In genomic region chr17:68248886-68249872, GRCh38 we compare ENCODE assay signal across 1 cellular context.
TF ChIP-seq lines count a peak whose summit lies in the region.

No MANE protein-coding gene starts in this region.

TF ChIP-seq in WTC11, 78 proteins besides CTCF, POLR2A, EP300 and RAD21 (continued from another document):
- TF ChIP-seq, protein P1, sequence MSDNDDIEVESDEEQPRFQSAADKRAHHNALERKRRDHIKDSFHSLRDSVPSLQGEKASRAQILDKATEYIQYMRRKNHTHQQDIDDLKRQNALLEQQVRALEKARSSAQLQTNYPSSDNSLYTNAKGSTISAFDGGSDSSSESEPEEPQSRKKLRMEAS (CRISPR knock-in tag; IDR thresholded peaks at IDR 0.05) = no peak
- TF ChIP-seq ZNF219 (CRISPR knock-in tag; IDR thresholded peaks at IDR 0.05; ENCODE audit: borderline replicate concordance) (no peak), TEAD1 (CRISPR knock-in tag; IDR thresholded peaks at IDR 0.05) (no peak), FOXP1 (CRISPR knock-in tag; IDR thresholded peaks at IDR 0.05; ENCODE audit: borderline replicate concordance) (no peak)
